8 cellular contexts compared by ENCODE assay signal in the genomic region with DNA sequence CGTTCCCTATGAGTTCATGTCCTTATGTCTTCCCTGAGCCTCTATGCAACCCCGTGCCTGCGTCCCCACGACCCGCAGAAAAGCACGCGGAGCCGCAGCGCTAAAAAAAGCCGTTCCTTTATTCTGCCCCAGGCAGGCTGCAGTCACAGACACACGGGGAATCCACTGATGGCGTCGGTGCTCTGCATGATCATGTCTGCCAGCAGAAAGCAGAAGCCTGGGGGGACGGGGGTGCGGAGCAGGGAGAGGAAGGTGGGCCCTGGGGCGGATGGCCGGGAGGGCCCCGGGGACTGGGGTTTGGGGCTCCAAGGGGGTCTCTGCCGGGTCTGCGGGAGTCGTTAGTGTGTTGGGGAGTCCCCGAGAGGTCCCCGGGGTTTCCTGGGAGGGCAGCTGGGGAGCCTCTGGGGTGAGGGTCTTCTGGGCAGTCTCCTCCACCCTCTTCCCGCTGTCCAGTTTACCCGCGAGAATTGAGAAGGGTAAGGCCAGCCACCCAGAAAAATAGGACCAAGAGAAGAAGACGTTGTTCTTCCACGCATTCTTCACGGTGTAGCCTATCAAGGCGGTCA. TPM values are rescaled to one million over a fixed set of nuclear protein-coding genes. Genes with fewer than 3 reads are reported as not detected.
DNase-seq lines count a peak whose midpoint lies in the region; ATAC-seq, FAIRE-seq and TF ChIP-seq lines count a peak whose summit lies in the region.

No MANE protein-coding gene starts in this region.

- DNase-seq in HL-60 (ENCODE audit: low read depth in 1 of 2, low spot score in 1 of 2) = peak in 1 of 2 experiments; percentile 58
- peak; percentile 51 for DNase-seq in activated CD4-positive, alpha-beta memory T cell treated with anti-CD3 and anti-CD28 coated beads, Interleukin-2, amount 10 ng/mL, durations not matched to agents 7 days and 5 days
- no peak for DNase-seq in fibroblast of mammary gland (ENCODE audit: low read depth)
- peak in 4 of 6 donors; percentile 63 to 84 (median 68) for DNase-seq in pancreas
- no peak for DNase-seq in AG08396 (ENCODE audit: low spot score)
- no peak for DNase-seq in cerebellum (ENCODE audit: low spot score)
- DNase-seq in NCI-H128 (lab: John Stamatoyannopoulos, UW; ENCODE audit: unreplicated experiment) = no peak

- H3K4me3 Mint-ChIP-seq in activated CD4-positive, alpha-beta memory T cell treated with anti-CD3 and anti-CD28 coated beads, Interleukin-2, amount 10 ng/mL, durations not matched to agents 7 days and 5 days = peak overlapping the region; percentile 95

- peak overlapping the region; percentile 100 for H3K27ac Mint-ChIP-seq in activated CD4-positive, alpha-beta memory T cell treated with anti-CD3 and anti-CD28 coated beads, Interleukin-2, amount 10 ng/mL, durations not matched to agents 7 days and 5 days

- H3K9me3 ChIP-seq in pancreas = no peaks in the 10 kb centered on the region

- H3K4me1 Mint-ChIP-seq in activated CD4-positive, alpha-beta memory T cell treated with anti-CD3 and anti-CD28 coated beads, Interleukin-2, amount 10 ng/mL, durations not matched to agents 7 days and 5 days = peaks cover 76% of the 10 kb centered on the region

- peaks cover 42% of the 10 kb centered on the region for H3K36me3 Mint-ChIP-seq in activated CD4-positive, alpha-beta memory T cell treated with anti-CD3 and anti-CD28 coated beads, Interleukin-2, amount 10 ng/mL, durations not matched to agents 7 days and 5 days (ENCODE audit: low read depth)

- H3K9me3 Mint-ChIP-seq in activated CD4-positive, alpha-beta memory T cell treated with anti-CD3 and anti-CD28 coated beads, Interleukin-2, amount 10 ng/mL, durations not matched to agents 7 days and 5 days = no peaks in the 10 kb centered on the region

- ATAC-seq in GM18867 (IDR thresholded peaks at IDR 0.05; ENCODE audit: unreplicated experiment) = peak; percentile 18
- peak in 3 of 4 donors; percentile 0 to 2 (median 1) for ATAC-seq in pancreas

- WGBS in pancreas, 2 donors = 0% methylated on average over 25 to 30 of the region's 30 CpGs

- POLR2A ChIA-PET in activated CD4-positive, alpha-beta memory T cell treated with anti-CD3 and anti-CD28 coated beads, Interleukin-2, amount 10 ng/mL, durations not matched to agents 7 days and 5 days (lab: Charles Lee) = interaction anchor here (1.0 to 8.4 kb wide), 7 partner anchors 9 to 42 kb away, joined by 3 to 207 read pairs (median 6); partner anchors contain the start of gene VSIG10L

- no peaks in the 10 kb centered on the region for H3K36me3 ChIP-seq in pancreas

- H3K27ac ChIP-seq in HL-60 (replicated peaks) (peak overlapping the region; percentile 92), pancreas (peak overlapping the region; percentile 93 to 97 (median 96))

- intact Hi-C loops in pancreas (cut with DNase I) = no loop called here

- H3K4me3 ChIP-seq in HL-60 (replicated peaks; ENCODE audit: insufficient read depth, low read length) (peak overlapping the region; percentile 67), fibroblast of mammary gland (ENCODE audit: control insufficient read depth, low read depth, low read length) (peak overlapping the region; percentile 93), pancreas (peak overlapping the region; percentile 48 to 81 (median 59))

- no peak for FAIRE-seq in pancreas (lab: Jason Lieb, UNC)

- TF ChIP-seq CTCF in HL-60 (IDR thresholded peaks at IDR 0.05; ENCODE audit: insufficient read depth, low read length) (no peak), fibroblast of mammary gland (conservative IDR thresholded peaks at IDR 0.05; ENCODE audit: control insufficient read depth, insufficient read depth, low read depth, low read length) (no peak), pancreas (IDR thresholded peaks at IDR 0.05) (no peak)

- peaks cover 3 to 6% (median 5%) of the 10 kb centered on the region in 3 donors for H3K4me1 ChIP-seq in pancreas

- H3K27me3 ChIP-seq in HL-60 (ENCODE audit: insufficient read depth, poor library complexity, severe bottlenecking) (no peaks in the 10 kb centered on the region), pancreas (no peaks in the 10 kb centered on the region)

- CTCF ChIA-PET in activated CD4-positive, alpha-beta memory T cell treated with anti-CD3 and anti-CD28 coated beads, Interleukin-2, amount 10 ng/mL, durations not matched to agents 7 days and 5 days (lab: Charles Lee) = interaction anchor here (0.6 to 3.1 kb wide), 5 partner anchors 9 to 208 kb away, joined by 3 to 15 read pairs (median 6); no protein-coding TSS in a partner anchor

- H3K27me3 Mint-ChIP-seq in activated CD4-positive, alpha-beta memory T cell treated with anti-CD3 and anti-CD28 coated beads, Interleukin-2, amount 10 ng/mL, durations not matched to agents 7 days and 5 days = no peaks in the 10 kb centered on the region

RNA-seq across cellular contexts. Expression of gene ETFB, which starts 0.9 kb away (rescaled TPM):
- total RNA-seq in activated CD4-positive, alpha-beta memory T cell treated with anti-CD3 and anti-CD28 coated beads, Interleukin-2, amount 10 ng/mL, durations not matched to agents 7 days and 5 days = 100 to 1,000 TPM; 126 to 131 TPM
- total RNA-seq in pancreas (10 to 100 TPM; 34.0 to 50.2 (median 45.0) TPM), cerebellum (48.5 TPM)
- 10 to 100 TPM; 56.3 to 77.4 TPM for polyA plus RNA-seq in pancreas

RNA-seq across cellular contexts. Expression of gene CLDND2, which starts 1.7 kb away (rescaled TPM):
- 1 to 10 TPM; 6.4 to 8.2 TPM for total RNA-seq in activated CD4-positive, alpha-beta memory T cell treated with anti-CD3 and anti-CD28 coated beads, Interleukin-2, amount 10 ng/mL, durations not matched to agents 7 days and 5 days
- 1 to 10 TPM in 1 of 6 donors, under 1 TPM in 4, not detected in 1; 0.46 to 1.5 (median 0.61) TPM for total RNA-seq in pancreas
- 1 to 10 TPM; 4.3 to 7.7 TPM for polyA plus RNA-seq in pancreas
- not detected for total RNA-seq in cerebellum

RNA-seq across cellular contexts. Expression of gene NKG7, which starts 5.4 kb away (rescaled TPM):
- total RNA-seq in activated CD4-positive, alpha-beta memory T cell treated with anti-CD3 and anti-CD28 coated beads, Interleukin-2, amount 10 ng/mL, durations not matched to agents 7 days and 5 days = 100 to 1,000 TPM; 417 to 428 TPM
- total RNA-seq in pancreas = 1 to 10 TPM in 3 of 6 donors, under 1 TPM in 1, not detected in 2; 0.98 to 2.1 (median 1.3) TPM
- under 1 TPM; 0.56 to 0.80 TPM for polyA plus RNA-seq in pancreas
- 0.45 TPM for total RNA-seq in cerebellum

RNA-seq across cellular contexts. Expression of gene LIM2, which starts 20.7 kb away (rescaled TPM):
- not detected for total RNA-seq in activated CD4-positive, alpha-beta memory T cell treated with anti-CD3 and anti-CD28 coated beads, Interleukin-2, amount 10 ng/mL, durations not matched to agents 7 days and 5 days
- total RNA-seq in pancreas (not detected), cerebellum (not detected)
- not detected for polyA plus RNA-seq in pancreas

RNA-seq across cellular contexts. Expression of gene C19orf84, which starts 23.3 kb away (rescaled TPM):
- not detected for total RNA-seq in activated CD4-positive, alpha-beta memory T cell treated with anti-CD3 and anti-CD28 coated beads, Interleukin-2, amount 10 ng/mL, durations not matched to agents 7 days and 5 days
- total RNA-seq in pancreas = not detected
- not detected for polyA plus RNA-seq in pancreas
- total RNA-seq in cerebellum = not detected

Comparison
In these comparisons a context has a peak if more than half of its experiments do, and no peak if none do; other contexts are left out.
1. DNase-seq: peak in activated CD4-positive, alpha-beta memory T cell treated with anti-CD3 and anti-CD28 coated beads, Interleukin-2, amount 10 ng/mL, durations not matched to agents 7 days and 5 days (single experiment) and pancreas (4 of 6); none in fibroblast of mammary gland (single experiment), AG08396 (single experiment), cerebellum (single experiment) and NCI-H128 (single experiment).
2. RNA of gene NKG7, which starts 5.4 kb away (total RNA-seq): 417 to 428 TPM in activated CD4-positive, alpha-beta memory T cell treated with anti-CD3 and anti-CD28 coated beads, Interleukin-2, amount 10 ng/mL, durations not matched to agents 7 days and 5 days; 0.98 to 2.1 TPM in pancreas and 0.45 TPM in cerebellum (single experiment); every median in the first group is over 100 times any median in the second.
3. Peak in every context shown above with its lines, with median percentiles within 50 percentile points of each other: H3K4me3 ChIP-seq.